In the genomic region with DNA sequence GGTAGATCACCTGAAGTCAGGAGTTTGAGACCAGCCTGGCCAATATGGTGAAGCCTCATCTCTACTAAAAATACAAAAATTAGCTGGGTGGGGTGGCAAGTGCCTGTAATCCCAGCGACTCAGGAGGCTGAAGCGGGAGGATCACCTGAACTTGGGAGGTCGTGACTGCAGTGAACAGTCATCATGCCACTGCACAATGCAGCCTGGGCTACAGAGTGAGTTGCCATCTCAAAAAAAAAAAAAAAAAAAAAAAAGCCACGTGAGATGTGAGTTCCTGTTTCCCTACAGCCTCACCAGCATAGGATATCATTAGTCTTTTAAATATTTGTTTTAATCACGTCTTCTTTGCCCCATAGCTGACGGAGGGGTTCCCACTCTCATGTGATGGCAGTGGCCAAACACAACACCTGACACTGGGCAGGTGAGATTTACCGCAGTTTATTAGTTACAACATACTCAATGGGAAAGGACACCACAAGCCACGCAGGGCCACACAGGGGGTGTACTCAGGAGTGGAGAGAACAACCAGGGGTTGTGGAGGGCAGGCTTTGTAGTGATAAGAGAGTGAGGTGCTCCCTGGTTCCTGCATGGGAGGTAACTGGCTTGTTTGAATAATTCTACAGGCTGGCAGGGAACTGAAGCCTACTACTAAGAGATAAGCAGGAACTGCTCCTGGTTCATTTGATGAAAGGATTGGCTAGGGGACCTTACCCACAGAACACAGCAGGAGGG, we compare ENCODE assay signal across 26 cellular contexts. TPM values are rescaled to one million over a fixed set of nuclear protein-coding genes. Genes with fewer than 3 reads are reported as not detected.
DNase-seq lines count a peak whose midpoint lies in the region; FAIRE-seq and TF ChIP-seq lines count a peak whose summit lies in the region.
"Had no signal": no experiment of that assay in that cellular context is flagged by ENCODE, and none has a peak within 500 bp of the region (broad histone marks: within the 10 kb centered on the region; RNA-seq: fewer than 3 reads in every experiment).

No MANE protein-coding gene starts in this region.

- WGBS in sigmoid colon, 2 donors, result 73 to 75% methylated on average over 8 of the region's 8 CpGs

- FAIRE-seq in H54 (lab: Jason Lieb, UNC), result no peak
- FAIRE-seq: astrocyte had no signal

- intact Hi-C loops in sigmoid colon (cut with DNase I), result no loop called here

- peaks cover 19% of the 10 kb centered on the region for H3K4me1 ChIP-seq in HEK293 (ENCODE audit: control insufficient read depth, insufficient read depth, low read length)
- H3K4me1 ChIP-seq in sigmoid colon, result peaks cover 0 to 21% (median 14%) of the 10 kb centered on the region in 4 donors
- H3K4me1 ChIP-seq: prostate gland had no signal

- no peak overlapping the region for H3K27ac ChIP-seq in HEK293 (ENCODE audit: extremely low read depth, low read depth, low read length)
- no peak overlapping the region for H3K27ac ChIP-seq in sigmoid colon
- H3K27ac ChIP-seq: gastrocnemius medialis, hepatocyte, PC-9, prostate gland, skin epidermis, tibial artery had no signal

- no peaks in the 10 kb centered on the region for H3K27me3 Mint-ChIP-seq in chondrocyte (ENCODE audit: low read depth)

- H3K9me3 Mint-ChIP-seq in chondrocyte (ENCODE audit: low read depth), result no peaks in the 10 kb centered on the region
- H3K9me3 Mint-ChIP-seq: activated CD8-positive, alpha-beta T cell treated with anti-CD3 and anti-CD28 coated beads for 36 hours; activated naive CD8-positive, alpha-beta T cell treated with anti-CD3 and anti-CD28 coated beads, Interleukin-2, amount 10 ng/mL, durations not matched to agents 7 days and 5 days; dendritic cell treated with granulocyte-macrophage colony-stimulating factor and Interleukin-4, amounts not matched to agents 40 ng/mL and 50 ng/mL, for 4 days; immature natural killer cell had no signal

- peaks cover 21% of the 10 kb centered on the region for H3K4me1 Mint-ChIP-seq in chondrocyte (ENCODE audit: low read depth)

- no peak overlapping the region for H3K27ac Mint-ChIP-seq in chondrocyte (ENCODE audit: unreplicated experiment)
- H3K27ac Mint-ChIP-seq: activated CD8-positive, alpha-beta T cell treated with anti-CD3 and anti-CD28 coated beads for 36 hours; activated naive CD8-positive, alpha-beta T cell treated with anti-CD3 and anti-CD28 coated beads, Interleukin-2, amount 10 ng/mL, durations not matched to agents 7 days and 5 days; dendritic cell treated with granulocyte-macrophage colony-stimulating factor and Interleukin-4, amounts not matched to agents 40 ng/mL and 50 ng/mL, for 4 days; immature natural killer cell had no signal

- H3K27me3 ChIP-seq in sigmoid colon, result peaks cover 0 to 10% (median 0%) of the 10 kb centered on the region in 3 donors
- H3K27me3 ChIP-seq: gastrocnemius medialis, hepatocyte, tibial artery had no signal

- H3K4me3 ChIP-seq in HEK293 (ENCODE audit: low read depth, low read length) (no peak overlapping the region), sigmoid colon (no peak overlapping the region)
- H3K4me3 ChIP-seq: gastrocnemius medialis, hepatocyte, PC-9, prostate gland, skin epidermis, tibial artery had no signal

- H3K36me3 Mint-ChIP-seq in chondrocyte (ENCODE audit: low read depth), result no peaks in the 10 kb centered on the region
- H3K36me3 Mint-ChIP-seq: activated naive CD8-positive, alpha-beta T cell treated with anti-CD3 and anti-CD28 coated beads, Interleukin-2, amount 10 ng/mL, durations not matched to agents 7 days and 5 days; immature natural killer cell had no signal

- no peak overlapping the region for H3K4me3 Mint-ChIP-seq in chondrocyte (ENCODE audit: unreplicated experiment)
- H3K4me3 Mint-ChIP-seq: activated CD8-positive, alpha-beta T cell treated with anti-CD3 and anti-CD28 coated beads for 36 hours; activated naive CD8-positive, alpha-beta T cell treated with anti-CD3 and anti-CD28 coated beads, Interleukin-2, amount 10 ng/mL, durations not matched to agents 7 days and 5 days; dendritic cell treated with granulocyte-macrophage colony-stimulating factor and Interleukin-4, amounts not matched to agents 40 ng/mL and 50 ng/mL, for 4 days; immature natural killer cell had no signal

- DNase-seq in NCI-H69 (lab: John Stamatoyannopoulos, UW) (peak; percentile 18), chondrocyte (ENCODE audit: low spot score) (peak; percentile 20), sigmoid colon (peak; percentile 45), H54 (ENCODE audit: insufficient read length, low spot score) (no peak), activated gamma-delta T cell treated with Interleukin-2 at 50 U/mL for 16 hours (no peak), T-helper 2 cell (no peak)
- DNase-seq: ACHN; activated CD4-positive, CD25-positive, alpha-beta regulatory T cell treated with anti-CD3 and anti-CD28 coated beads, Interleukin-2, amount 50 U/mL, for 72 hours; activated CD8-positive, alpha-beta T cell treated with anti-CD3 and anti-CD28 coated beads for 36 hours; activated effector memory CD4-positive, alpha-beta T cell treated with Interleukin-2 at 50 U/mL for 16 hours; activated naive CD8-positive, alpha-beta T cell treated with anti-CD3 and anti-CD28 coated beads, Interleukin-2, amount 10 ng/mL, durations not matched to agents 7 days and 5 days; caudate nucleus; gastrocnemius medialis; GOT3; immature natural killer cell; NCI-H146; PC-9; SHP77 treated with DMSO at 0.1 percent for 48 hours; stimulated activated CD8-positive, alpha-beta memory T cell treated with anti-CD3 and anti-CD28 coated beads, Interleukin-4, amount 100 ng/mL, for 48 hours; tibial artery had no signal

- H3K9me3 ChIP-seq in HEK293 (ENCODE audit: control insufficient read depth, insufficient read depth, low read depth, low read length) (no peaks in the 10 kb centered on the region), sigmoid colon (no peaks in the 10 kb centered on the region)
- H3K9me3 ChIP-seq: gastrocnemius medialis, prostate gland, tibial artery had no signal

- CTCF ChIA-PET in HEK293 (lab: Yijun Ruan, JAX), result interaction anchor here (0.8 kb wide), 1 partner anchor 11 kb away, joined by 3 read pairs; no protein-coding TSS in a partner anchor

- no peak for TF ChIP-seq CTCF in HEK293 (tag by site-specific recombination; IDR thresholded peaks at IDR 0.05)
- TF ChIP-seq CTCF in chondrocyte (IDR thresholded peaks at IDR 0.05), result no peak
- TF ChIP-seq CTCF in sigmoid colon (IDR thresholded peaks at IDR 0.05), result no peak

- no peak for TF ChIP-seq EP300 in sigmoid colon (IDR thresholded peaks at IDR 0.05)

- POLR2A ChIA-PET in HEK293 (lab: Yijun Ruan, JAX), result interaction anchor here (0.6 to 1.8 kb wide), 4 partner anchors 18 to 139 kb away, joined by 3 to 14 read pairs (median 6); a partner anchor contains a TSS

- H3K36me3 ChIP-seq in HEK293 (ENCODE audit: control insufficient read depth in 2 of 2, insufficient read depth in 1 of 2, low read length in 2 of 2) (peaks cover 0 to 8% of the 10 kb centered on the region in 2 experiments; a peak in 1 of 3 replicates), sigmoid colon (no peaks in the 10 kb centered on the region)
- H3K36me3 ChIP-seq: gastrocnemius medialis, prostate gland, tibial artery had no signal

- TF ChIP-seq POLR2A in sigmoid colon (IDR thresholded peaks at IDR 0.05), result no peak
- TF ChIP-seq POLR2A in H54 (IDR thresholded peaks at IDR 0.05; ENCODE audit: low read depth, low read length), result no peak

TF ChIP-seq in HEK293, 187 proteins besides CTCF, POLR2A, EP300 and RAD21 (continues in another document):
- TF ChIP-seq ZNF830 (tag by site-specific recombination; IDR thresholded peaks at IDR 0.05; ENCODE audit: low read depth) (no peak), ZIC2 (tag by site-specific recombination; IDR thresholded peaks at IDR 0.05) (peak; percentile 51), SP3 (tag by site-specific recombination; IDR thresholded peaks at IDR 0.05) (no peak), ZNF341 (tag by site-specific recombination; IDR thresholded peaks at IDR 0.05; ENCODE audit: low read depth) (no peak), ZNF76 (tag by site-specific recombination; IDR thresholded peaks at IDR 0.05; ENCODE audit: borderline replicate concordance, low read depth) (no peak), ZNF558 (tag by site-specific recombination; IDR thresholded peaks at IDR 0.05) (no peak), HOXD13 (CRISPR knock-in tag; IDR thresholded peaks at IDR 0.05; ENCODE audit: borderline replicate concordance) (no peak), ZNF394 (tag by site-specific recombination; IDR thresholded peaks at IDR 0.05; ENCODE audit: borderline replicate concordance) (no peak), ZNF549 (tag by site-specific recombination; IDR thresholded peaks at IDR 0.05) (no peak), OSR2 (tag by site-specific recombination; IDR thresholded peaks at IDR 0.05) (0 out of 2 replicates have a peak, but pooled peaks have one; percentile 34)
- TF ChIP-seq, protein P1, sequence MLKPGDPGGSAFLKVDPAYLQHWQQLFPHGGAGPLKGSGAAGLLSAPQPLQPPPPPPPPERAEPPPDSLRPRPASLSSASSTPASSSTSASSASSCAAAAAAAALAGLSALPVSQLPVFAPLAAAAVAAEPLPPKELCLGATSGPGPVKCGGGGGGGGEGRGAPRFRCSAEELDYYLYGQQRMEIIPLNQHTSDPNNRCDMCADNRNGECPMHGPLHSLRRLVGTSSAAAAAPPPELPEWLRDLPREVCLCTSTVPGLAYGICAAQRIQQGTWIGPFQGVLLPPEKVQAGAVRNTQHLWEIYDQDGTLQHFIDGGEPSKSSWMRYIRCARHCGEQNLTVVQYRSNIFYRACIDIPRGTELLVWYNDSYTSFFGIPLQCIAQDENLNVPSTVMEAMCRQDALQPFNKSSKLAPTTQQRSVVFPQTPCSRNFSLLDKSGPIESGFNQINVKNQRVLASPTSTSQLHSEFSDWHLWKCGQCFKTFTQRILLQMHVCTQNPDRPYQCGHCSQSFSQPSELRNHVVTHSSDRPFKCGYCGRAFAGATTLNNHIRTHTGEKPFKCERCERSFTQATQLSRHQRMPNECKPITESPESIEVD (tag by site-specific recombination; IDR thresholded peaks at IDR 0.05), result no peak

RNA-seq across cellular contexts. Expression of a gene that starts 4.6 kb away (rescaled TPM):
- total RNA-seq in chondrocyte (6.4 to 9.3 TPM (median 8.1 TPM) in 3 replicates), sigmoid colon (1 to 10 TPM; 5.4 to 9.4 (median 8.4) TPM)
- 10 to 100 TPM in 1 of 3 donors, 1 to 10 TPM in 2; 2.4 to 10.5 (median 2.5) TPM for polyA plus RNA-seq in sigmoid colon
- polyA plus RNA-seq: immature natural killer cell had no signal

RNA-seq across cellular contexts. Expression of a gene that starts 18.2 kb away (rescaled TPM):
- total RNA-seq in chondrocyte (9.8 to 12.3 TPM (median 10.8 TPM) in 3 replicates), sigmoid colon (10 to 100 TPM in 2 of 4 donors, 1 to 10 TPM in 2; 9.1 to 12.5 (median 10.3) TPM)
- polyA plus RNA-seq in sigmoid colon, result 10 to 100 TPM in 2 of 3 donors, 1 to 10 TPM in 1; 7.2 to 14.4 (median 11.3) TPM

RNA-seq across cellular contexts. Expression of a gene that starts 18.2 kb away (rescaled TPM):
- total RNA-seq in chondrocyte, result 4.5 to 6.3 TPM (median 5.8 TPM) in 3 replicates
- total RNA-seq in sigmoid colon, result 1 to 10 TPM; 6.3 to 9.4 (median 7.5) TPM
- 1 to 10 TPM; 3.0 to 5.0 (median 3.0) TPM for polyA plus RNA-seq in sigmoid colon

RNA-seq across cellular contexts. Expression of a gene that starts 26.6 kb away (rescaled TPM):
- total RNA-seq in chondrocyte, result 61.8 to 69.7 TPM (median 62.6 TPM) in 3 replicates
- total RNA-seq in sigmoid colon, result 10 to 100 TPM; 56.0 to 86.1 (median 73.6) TPM
- 10 to 100 TPM; 16.8 to 74.3 (median 19.9) TPM for polyA plus RNA-seq in sigmoid colon

RNA-seq across cellular contexts. Expression of a gene that starts 31.4 kb away (rescaled TPM):
- total RNA-seq in chondrocyte, result 35.1 to 43.4 TPM (median 41.5 TPM) in 3 replicates
- total RNA-seq in sigmoid colon, result 10 to 100 TPM; 17.1 to 31.7 (median 22.6) TPM
- polyA plus RNA-seq in sigmoid colon, result 10 to 100 TPM; 47.4 to 92.5 (median 47.9) TPM

Comparison
In these comparisons a context has a peak if more than half of its experiments do, and no peak if none do; other contexts are left out.
1. DNase-seq: peak in NCI-H69 (single experiment), chondrocyte (single experiment) and sigmoid colon (single experiment); none in H54 (single experiment), activated gamma-delta T cell treated with Interleukin-2 at 50 U/mL for 16 hours (single experiment) and T-helper 2 cell (0 of 5).